ENCODE assay signal across 28 cellular contexts in genomic region chr5:175148773-175149172, GRCh38.
"Had no signal": no experiment of that assay in that cellular context is flagged by ENCODE, and none has a peak within 500 bp of the region (broad histone marks: within the 10 kb centered on the region; RNA-seq: fewer than 3 reads in every experiment).

No MANE protein-coding gene starts in this region.

- H3K9me3 ChIP-seq: ovary, testis had no signal

- H3K4me1 ChIP-seq: neural progenitor cell, parathyroid adenoma, psoas muscle, spleen, suprapubic skin, testis, transverse colon, upper lobe of right lung, uterus had no signal

- H3K4me3 ChIP-seq: neural progenitor cell, ovary, psoas muscle, skin epidermis, smooth muscle cell, spleen, suprapubic skin, testis, tibial artery, transverse colon, upper lobe of right lung, uterus had no signal

- H3K27me3 ChIP-seq: neural progenitor cell, ovary, spleen, suprapubic skin, testis, tibial artery, transverse colon, upper lobe of right lung, uterus had no signal

- H3K27ac ChIP-seq: neural progenitor cell, ovary, parathyroid adenoma, psoas muscle, skin epidermis, spleen, suprapubic skin, testis, tibial artery, transverse colon, upper lobe of right lung, uterus had no signal

- H3K36me3 ChIP-seq: neural progenitor cell, ovary, spleen, suprapubic skin, tibial artery, transverse colon, upper lobe of right lung, uterus had no signal

- ATAC-seq: natural killer cell; psoas muscle; right cardiac atrium; sciatic nerve; stimulated activated memory B cell treated with anti-CD40 and anti-IgM and Interleukin-4, amounts not matched to agents 10 μg/mL and 1 μg/mL and 100 μg/mL, for 72 hours; stimulated activated naive CD8-positive, alpha-beta T cell treated with anti-CD3 and anti-CD28 coated beads, Interleukin-15, amount 100 ng/mL, for 72 hours; stimulated activated naive CD8-positive, alpha-beta T cell treated with anti-CD3 and anti-CD28 coated beads, Interleukin-15, Interleukin-2, amounts not matched to agents 100 U/mL and 50 U/mL, for 24 hours; upper lobe of right lung had no signal

- DNase-seq: natural killer cell; occipital lobe; ovary; posterior cingulate gyrus; psoas muscle; right cardiac atrium; spleen; stimulated activated CD4-positive, alpha-beta T cell treated with anti-CD3 and anti-CD28 coated beads, Interleukin-12 subunit alpha, Interleukin-12 subunit beta, amount 100 ng/mL, for 4 hours; stimulated activated CD4-positive, alpha-beta T cell treated with anti-CD3 and anti-CD28 coated beads, Interleukin-1b, Interleukin-23, amount 100 ng/mL, for 48 hours; stimulated activated CD4-positive, alpha-beta T cell treated with anti-CD3 and anti-CD28 coated beads, Interleukin-4, amount 100 ng/mL, for 1 hour; stimulated activated CD4-positive, alpha-beta T cell treated with anti-CD3 and anti-CD28 coated beads, Interleukin-4, amount 100 ng/mL, for 4 hours; stimulated activated CD8-positive, alpha-beta memory T cell treated with anti-CD3 and anti-CD28 coated beads, Interleukin-4, amount 100 ng/mL, for 48 hours; stimulated activated naive CD4-positive, alpha-beta T cell; stimulated activated naive CD8-positive, alpha-beta T cell treated with anti-CD3 and anti-CD28 coated beads, Interleukin-15, amount 100 ng/mL, for 72 hours; stimulated activated naive CD8-positive, alpha-beta T cell treated with anti-CD3 and anti-CD28 coated beads, Interleukin-15, Interleukin-2, amounts not matched to agents 100 U/mL and 50 U/mL, for 24 hours; substantia nigra; testis; tibial artery; transverse colon; upper lobe of right lung; uterus had no signal
